8 cellular contexts compared by ENCODE assay signal in the genomic region with DNA sequence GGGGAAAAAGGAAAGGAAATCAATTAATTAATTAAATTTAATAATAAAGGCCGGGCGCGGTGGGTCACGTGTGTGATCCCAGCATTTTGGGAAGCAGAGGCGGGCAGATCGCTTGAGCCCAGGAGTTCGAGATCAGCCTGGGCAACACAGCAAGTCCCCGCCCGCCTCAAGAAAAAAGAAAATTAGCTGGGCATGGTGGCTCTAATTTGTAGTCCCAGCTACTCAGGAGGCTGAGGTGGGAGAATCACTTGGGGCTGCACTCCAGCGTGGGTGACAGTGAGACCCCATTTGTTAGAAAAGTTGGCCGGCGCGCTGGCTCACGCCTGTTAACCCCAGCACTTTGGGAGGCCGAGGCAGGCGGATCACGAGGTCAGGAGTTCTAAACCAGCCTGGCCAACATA. TPM values are rescaled to one million over a fixed set of nuclear protein-coding genes. Genes with fewer than 3 reads are reported as not detected.
DNase-seq lines count a peak whose midpoint lies in the region; ATAC-seq and FAIRE-seq lines count a peak whose summit lies in the region.

No MANE protein-coding gene starts in this region.

- H3K27ac Mint-ChIP-seq in dendritic cell treated with granulocyte-macrophage colony-stimulating factor and Interleukin-4, amounts not matched to agents 40 ng/mL and 50 ng/mL, for 4 days, result no peak overlapping the region
- peak overlapping the region in 3 of 6 donors; percentile 9 to 90 (median 24) for H3K27ac Mint-ChIP-seq in naive B cell

- peaks cover 39% of the 10 kb centered on the region for H3K27me3 Mint-ChIP-seq in dendritic cell treated with granulocyte-macrophage colony-stimulating factor and Interleukin-4, amounts not matched to agents 40 ng/mL and 50 ng/mL, for 4 days
- H3K27me3 Mint-ChIP-seq in naive B cell, result no peaks in the 10 kb centered on the region

- ATAC-seq in Right ventricle myocardium inferior, result no peak
- no peak for ATAC-seq in left ventricle myocardium superior
- no peak for ATAC-seq in naive B cell (ENCODE audit: low read depth in 2 of 2)
- no peak for ATAC-seq in HG03135 (IDR thresholded peaks at IDR 0.05; ENCODE audit: unreplicated experiment)

- intact Hi-C loops in Right ventricle myocardium inferior (cut with DNase I) (loop anchor here (5.0 kb wide), 1 partner anchor 42 kb away; no protein-coding TSS in a partner anchor), left ventricle myocardium superior (cut with micrococcal nuclease) (no loop called here)
- intact Hi-C loops in dendritic cell treated with granulocyte-macrophage colony-stimulating factor and Interleukin-4, amounts not matched to agents 40 ng/mL and 50 ng/mL, for 4 days (cut with micrococcal nuclease), result no loop called here

- peak overlapping the region; percentile 76 for H3K4me3 Mint-ChIP-seq in dendritic cell treated with granulocyte-macrophage colony-stimulating factor and Interleukin-4, amounts not matched to agents 40 ng/mL and 50 ng/mL, for 4 days
- H3K4me3 Mint-ChIP-seq in naive B cell, result peak overlapping the region; percentile 29 to 94 (median 92)

- DNase-seq in Right ventricle myocardium inferior (ENCODE audit: missing footprints) (peak; percentile 5), left ventricle myocardium superior (no peak), naive B cell (no peak), urothelium cell line (ENCODE audit: low spot score) (no peak), ACHN (no peak), RCC 7860 (ENCODE audit: low spot score) (no peak)

- no peaks in the 10 kb centered on the region for H3K9me3 Mint-ChIP-seq in dendritic cell treated with granulocyte-macrophage colony-stimulating factor and Interleukin-4, amounts not matched to agents 40 ng/mL and 50 ng/mL, for 4 days
- no peaks in the 10 kb centered on the region for H3K9me3 Mint-ChIP-seq in naive B cell

- peaks cover 40% of the 10 kb centered on the region for H3K4me1 Mint-ChIP-seq in dendritic cell treated with granulocyte-macrophage colony-stimulating factor and Interleukin-4, amounts not matched to agents 40 ng/mL and 50 ng/mL, for 4 days (ENCODE audit: low read depth)
- peaks cover 19 to 32% (median 26%) of the 10 kb centered on the region in 3 donors for H3K4me1 Mint-ChIP-seq in naive B cell

- peaks cover 60% of the 10 kb centered on the region for H3K36me3 Mint-ChIP-seq in dendritic cell treated with granulocyte-macrophage colony-stimulating factor and Interleukin-4, amounts not matched to agents 40 ng/mL and 50 ng/mL, for 4 days (ENCODE audit: low read depth)
- no peaks in the 10 kb centered on the region for H3K36me3 Mint-ChIP-seq in naive B cell

- FAIRE-seq in urothelium cell line (lab: Jason Lieb, UNC), result no peak
- FAIRE-seq in RCC 7860 (lab: Jason Lieb, UNC), result no peak

- in situ Hi-C loops in ACHN (cut with HindIII; ENCODE audit: low pct_ligation_motif_present, low pct_unique_long_range_greater_than_20kb, low sequenced_read_pairs), result no loop called here

RNA-seq across cellular contexts. Expression of a gene that starts 0.7 kb away (rescaled TPM):
- total RNA-seq in Right ventricle myocardium inferior (32.9 TPM), left ventricle myocardium superior (37.9 TPM)
- 10 to 100 TPM; 16.0 to 32.4 (median 24.3) TPM for polyA plus RNA-seq in naive B cell (ENCODE audit: low read depth in 6 of 6)

RNA-seq across cellular contexts. Expression of a gene that starts 12.3 kb away (rescaled TPM):
- 129 TPM for total RNA-seq in Right ventricle myocardium inferior
- total RNA-seq in left ventricle myocardium superior, result 134 TPM
- polyA plus RNA-seq in naive B cell (ENCODE audit: low read depth in 6 of 6), result 100 to 1,000 TPM; 117 to 143 (median 128) TPM

RNA-seq across cellular contexts. Expression of a gene that starts 12.4 kb away (rescaled TPM):
- total RNA-seq in Right ventricle myocardium inferior (1,212 TPM), left ventricle myocardium superior (1,189 TPM)
- 1,000 to 10,000 TPM; 1,256 to 2,811 (median 2,461) TPM for polyA plus RNA-seq in naive B cell (ENCODE audit: low read depth in 6 of 6)

RNA-seq across cellular contexts. Expression of a gene that starts 34.2 kb away (rescaled TPM):
- total RNA-seq in Right ventricle myocardium inferior, result 20.5 TPM
- 22.8 TPM for total RNA-seq in left ventricle myocardium superior
- polyA plus RNA-seq in naive B cell (ENCODE audit: low read depth in 6 of 6), result under 1 TPM in 2 of 6 donors, not detected in 4; 0.09 to 0.23 TPM

RNA-seq across cellular contexts. Expression of a gene that starts 55.1 kb away (rescaled TPM):
- total RNA-seq in Right ventricle myocardium inferior, result 24.6 TPM
- total RNA-seq in left ventricle myocardium superior, result 11.7 TPM
- not detected for polyA plus RNA-seq in naive B cell (ENCODE audit: low read depth in 6 of 6)
